24 cellular contexts compared by ENCODE assay signal in the genomic region with DNA sequence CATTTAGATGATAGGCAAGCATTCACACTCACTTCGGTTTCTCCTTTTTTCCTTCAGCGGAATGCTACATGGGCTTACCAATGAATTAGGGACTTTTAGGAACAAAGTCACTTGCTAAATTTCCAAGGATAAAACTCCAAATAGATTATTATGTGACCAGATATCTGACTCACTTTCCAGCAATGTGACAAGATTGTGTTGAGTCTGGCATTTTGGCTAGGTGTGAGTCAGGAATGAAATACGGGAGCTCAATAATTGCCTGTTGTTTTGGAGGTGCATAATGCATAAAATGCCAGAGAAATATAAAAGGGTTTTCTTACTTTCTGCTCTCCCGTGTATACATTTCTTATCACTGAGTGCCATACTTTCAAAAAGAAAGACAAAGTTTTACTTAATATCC.
"Had no signal": no experiment of that assay in that cellular context is flagged by ENCODE, and none has a peak within 500 bp of the region (broad histone marks: within the 10 kb centered on the region; RNA-seq: fewer than 3 reads in every experiment).

No MANE protein-coding gene starts in this region.

- H3K27ac ChIP-seq: coronary artery, gastroesophageal sphincter, hepatocyte, neutrophil, psoas muscle, right lobe of liver, spleen, testis, tibial nerve, upper lobe of right lung had no signal

- H3K36me3 ChIP-seq: neutrophil, right lobe of liver, spleen, tibial nerve, upper lobe of right lung had no signal

- H3K9me3 ChIP-seq: gastroesophageal sphincter, neutrophil, psoas muscle, right lobe of liver, spleen, testis, tibial nerve, upper lobe of right lung had no signal

- DNase-seq: effector CD4-positive, alpha-beta T cell; kidney; left colon; left ventricle myocardium superior; mesenchymal stem cell; naive B cell; nephron progenitor cell; psoas muscle; retina; right lobe of liver; spleen; stimulated activated CD4-positive, alpha-beta T cell treated with anti-CD3 and anti-CD28 coated beads, Interleukin-15, amount 100 ng/mL, for 24 hours; stimulated activated CD4-positive, alpha-beta T cell treated with anti-CD3 and anti-CD28 coated beads, Interleukin-1b, Interleukin-23, amount 100 ng/mL, for 48 hours; stimulated activated CD4-positive, alpha-beta T cell treated with anti-CD3 and anti-CD28 coated beads, Interleukin-4, amount 100 ng/mL, for 24 hours; stimulated activated naive B cell treated with anti-CD40 and anti-IgM and Interleukin-4, amounts not matched to agents 10 μg/mL and 1 μg/mL and 100 μg/mL, for 72 hours; stimulated activated naive CD8-positive, alpha-beta T cell treated with anti-CD3 and anti-CD28 coated beads, Interleukin-15, amount 100 ng/mL, for 72 hours; testis; upper lobe of right lung had no signal

- H3K4me1 ChIP-seq: psoas muscle, spleen, testis, upper lobe of right lung had no signal

- H3K27me3 ChIP-seq: gastroesophageal sphincter, hepatocyte, neutrophil, right lobe of liver, spleen, testis, tibial nerve, upper lobe of right lung had no signal

- H3K79me2 ChIP-seq: hepatocyte had no signal

- FAIRE-seq: kidney had no signal

- H3K4me2 ChIP-seq: hepatocyte had no signal

- H2AFZ ChIP-seq: hepatocyte had no signal

- H3K4me3 ChIP-seq: coronary artery, gastroesophageal sphincter, hepatocyte, lung, psoas muscle, right lobe of liver, spleen, testis, tibial nerve, upper lobe of right lung had no signal
